In the genomic region with DNA sequence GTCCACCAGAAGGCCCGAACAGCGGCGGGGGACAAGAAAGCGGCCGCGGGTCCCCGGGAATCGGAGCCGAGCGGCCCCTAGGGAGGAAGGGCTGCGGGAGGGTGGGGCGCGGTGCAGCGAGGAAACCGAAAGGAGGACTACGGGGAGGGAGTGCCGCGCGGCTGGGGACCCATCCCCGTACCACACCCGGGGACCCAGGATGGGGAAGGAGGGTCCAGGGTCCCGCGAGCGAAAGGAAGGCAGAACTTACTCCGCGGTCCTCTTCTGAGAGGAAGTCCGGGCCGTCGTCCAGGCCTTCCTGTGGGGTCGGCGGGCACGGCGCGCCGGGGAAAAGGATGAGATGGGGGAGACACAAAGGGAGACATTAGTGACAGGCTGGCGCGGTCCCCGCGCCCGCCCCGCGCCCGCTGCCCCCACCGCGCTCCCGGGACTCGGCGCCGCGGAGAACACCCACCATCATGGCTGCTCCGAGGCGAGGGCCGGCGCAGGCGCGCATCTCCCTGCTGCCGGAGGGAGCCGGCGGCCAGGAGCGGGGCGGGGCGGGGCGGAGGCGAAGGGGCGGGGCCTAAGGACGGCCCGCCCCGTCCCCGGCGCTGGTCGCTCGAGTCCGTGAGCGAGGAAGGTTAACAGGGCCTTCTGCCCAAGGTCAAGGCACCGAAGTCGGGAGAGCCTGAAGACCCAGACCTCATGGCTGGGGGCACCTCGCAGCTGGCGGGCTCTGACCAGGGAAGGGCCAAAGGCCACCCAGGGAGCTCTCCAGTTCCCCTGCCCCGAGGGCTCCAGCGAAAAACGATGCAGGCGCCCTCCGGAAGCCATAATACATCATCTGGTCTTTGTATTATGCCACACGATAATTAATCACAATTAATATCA, we compare ENCODE assay signal across 8 cellular contexts. TPM values are rescaled to one million over a fixed set of nuclear protein-coding genes. Genes with fewer than 3 reads are reported as not detected.
DNase-seq lines count a peak whose midpoint lies in the region; ATAC-seq lines count a peak whose summit lies in the region.

TSS of gene SNX6 (minus strand) at position 492 of the 873 bp plus-strand sequence. CDS start at position 460, 32 bp downstream.

- H3K27me3 Mint-ChIP-seq in activated naive CD4-positive, alpha-beta T cell treated with anti-CD3 and anti-CD28 coated beads, Interleukin-2, amount 10 ng/mL, durations not matched to agents 7 days and 5 days, result peaks cover 12% of the 10 kb centered on the region

- H3K9me3 ChIP-seq in KOPT-K1 (ENCODE audit: insufficient read depth, low read length, poor library complexity, severe bottlenecking), result no peaks in the 10 kb centered on the region

- H3K27ac ChIP-seq in KOPT-K1 (ENCODE audit: low read depth, low read length, poor library complexity, severe bottlenecking), result peak within 1 kb of the TSS; percentile 85

- H3K4me3 Mint-ChIP-seq in activated naive CD4-positive, alpha-beta T cell treated with anti-CD3 and anti-CD28 coated beads, Interleukin-2, amount 10 ng/mL, durations not matched to agents 7 days and 5 days, result peak within 1 kb of the TSS; percentile 92

- peak; percentile 89 for ATAC-seq in GM21786 (IDR thresholded peaks at IDR 0.05; ENCODE audit: unreplicated experiment)

- H3K27ac Mint-ChIP-seq in activated naive CD4-positive, alpha-beta T cell treated with anti-CD3 and anti-CD28 coated beads, Interleukin-2, amount 10 ng/mL, durations not matched to agents 7 days and 5 days, result peak within 1 kb of the TSS; percentile 94

- DNase-seq in ELR (ENCODE audit: low read depth) (peak; percentile 80), SK-N-DZ (ENCODE audit: low spot score) (peak; percentile 82), germinal center (ENCODE audit: low spot score) (peak; percentile 98), nucleus accumbens (lab: John Stamatoyannopoulos, UW) (peak in 55 of 56 donors; percentile 34 to 90 (median 81)), superior temporal gyrus (ENCODE audit: extremely low spot score) (peak; percentile 82)
- peak; percentile 86 for DNase-seq in activated naive CD4-positive, alpha-beta T cell treated with anti-CD3 and anti-CD28 coated beads, Interleukin-2, amount 10 ng/mL, durations not matched to agents 7 days and 5 days

- peaks cover 10% of the 10 kb centered on the region; the same call in 1 of the 2 replicates for H3K36me3 ChIP-seq in KOPT-K1 (ENCODE audit: insufficient read depth, low read length)

- H3K9me3 Mint-ChIP-seq in activated naive CD4-positive, alpha-beta T cell treated with anti-CD3 and anti-CD28 coated beads, Interleukin-2, amount 10 ng/mL, durations not matched to agents 7 days and 5 days, result no peaks in the 10 kb centered on the region

- peaks cover 37% of the 10 kb centered on the region for H3K4me1 Mint-ChIP-seq in activated naive CD4-positive, alpha-beta T cell treated with anti-CD3 and anti-CD28 coated beads, Interleukin-2, amount 10 ng/mL, durations not matched to agents 7 days and 5 days

- CTCF ChIA-PET in activated naive CD4-positive, alpha-beta T cell treated with anti-CD3 and anti-CD28 coated beads, Interleukin-2, amount 10 ng/mL, durations not matched to agents 7 days and 5 days (lab: Charles Lee), result interaction anchor here (1.0 kb wide), 2 partner anchors 42 to 93 kb away, joined by 3 to 4 read pairs; no protein-coding TSS in a partner anchor

- H3K36me3 Mint-ChIP-seq in activated naive CD4-positive, alpha-beta T cell treated with anti-CD3 and anti-CD28 coated beads, Interleukin-2, amount 10 ng/mL, durations not matched to agents 7 days and 5 days, result peaks cover 11% of the 10 kb centered on the region

RNA-seq across cellular contexts. Expression of gene SNX6, which starts in this region (rescaled TPM):
- polyA plus RNA-seq in SK-N-DZ (2014; cell fraction: cytosol; rRNA removed), result 91.3 and 152 TPM in 2 replicates
- polyA plus RNA-seq in SK-N-DZ (2014; cell fraction: nucleus; rRNA removed), result 81.4 and 94.9 TPM in 2 replicates

Comparison
In these comparisons a context has a peak if more than half of its experiments do, and no peak if none do; other contexts are left out.
1. Peak in every context shown above with its lines: DNase-seq, ATAC-seq and H3K27ac ChIP-seq.